Comparison of ENCODE assay signal across 10 cellular contexts in the genomic region with DNA sequence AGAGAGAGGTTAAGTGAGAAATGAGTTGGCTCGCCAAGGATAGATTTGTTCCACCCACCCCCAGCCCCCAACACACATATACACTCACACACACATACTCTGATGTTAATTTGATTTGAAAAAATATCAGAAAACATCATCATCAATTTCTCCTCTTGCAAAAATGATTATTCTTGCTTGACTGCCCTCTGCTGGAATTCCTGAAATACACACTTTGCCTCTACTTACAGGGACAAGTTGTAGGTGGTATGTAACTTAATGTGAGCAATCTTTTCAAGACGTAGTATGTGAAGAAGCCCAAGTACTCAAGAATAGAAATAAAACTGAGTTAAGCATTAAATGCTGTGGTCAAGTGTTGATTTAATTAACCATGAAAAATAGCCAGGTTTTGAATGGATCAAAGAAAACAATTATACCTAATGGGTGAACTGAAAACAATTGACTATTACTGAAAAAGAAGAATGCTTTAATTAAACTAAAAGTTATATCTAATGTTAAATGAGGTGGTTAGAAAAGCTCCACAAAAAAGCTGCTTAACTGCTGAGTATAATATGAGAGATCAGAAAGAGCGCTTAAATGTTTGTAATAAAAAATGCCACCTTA. TPM values are rescaled to one million over a fixed set of nuclear protein-coding genes. Genes with fewer than 3 reads are reported as not detected.
A peak's percentile ranks its signal among the peaks of the same experiment; 100 is the strongest.
DNase-seq lines count a peak whose midpoint lies in the region; ATAC-seq, FAIRE-seq and TF ChIP-seq lines count a peak whose summit lies in the region.
"Had no signal": no experiment of that assay in that cellular context is flagged by ENCODE, and none has a peak within 500 bp of the region (broad histone marks: within the 10 kb centered on the region; RNA-seq: fewer than 3 reads in every experiment).

No MANE protein-coding gene starts in this region.

- peaks cover 4% of the 10 kb centered on the region for H3K9me3 Mint-ChIP-seq in endodermal cell
- H3K9me3 Mint-ChIP-seq: dendritic cell treated with granulocyte-macrophage colony-stimulating factor and Interleukin-4, amounts not matched to agents 40 ng/mL and 50 ng/mL, for 4 days; stimulated activated naive CD8-positive, alpha-beta T cell treated with anti-CD3 and anti-CD28 coated beads, Interleukin-15, Interleukin-2, amounts not matched to agents 100 ng/mL and 50 ng/mL, for 24 hours had no signal

- H3K4me1 ChIP-seq in A549 (peaks cover 5% of the 10 kb centered on the region; the same call in 2 of the 3 replicates), endodermal cell (ENCODE audit: control insufficient read depth, insufficient read depth, low read length) (no peaks in the 10 kb centered on the region), osteoblast (ENCODE audit: insufficient read depth, low read length) (no peaks in the 10 kb centered on the region)

- peak; percentile 80 to 81 for TF ChIP-seq RAD21 in A549 (conservative IDR thresholded peaks at IDR 0.05 in 1 of 2, IDR thresholded peaks at IDR 0.05 in 1 of 2)

- WGBS in A549 (ENCODE audit: missing lambda C conversion rate): 44% methylated on average over 3 of the region's 3 CpGs
- 78 to 84% methylated on average over 1 to 2 of the region's 3 CpGs for WGBS in endodermal cell (ENCODE audit: insufficient coverage in 1 of 2, insufficient read length in 1 of 2), 2 experiments

- FAIRE-seq in A549 (lab: Jason Lieb, UNC) (no peak), GM12891 (lab: Jason Lieb, UNC) (peak; percentile 80)

- TF ChIP-seq EP300 in A549 (IDR thresholded peaks at IDR 0.05): no peak

- TF ChIP-seq POLR2A in A549 (IDR thresholded peaks at IDR 0.05; ENCODE audit: low read length): no peak
- no peak for TF ChIP-seq POLR2A in GM12891 (IDR thresholded peaks at IDR 0.05; ENCODE audit: low read depth, low read length)

- DNase-seq in A549 (ENCODE audit: low read depth in 1 of 2, low spot score in 1 of 2) (peak; percentile 3 to 54), GM12891 (ENCODE audit: insufficient read length, low spot score) (no peak), NCI-H69 (lab: John Stamatoyannopoulos, UW) (peak; percentile 8), endodermal cell (peak; percentile 45), osteoblast (ENCODE audit: insufficient read length, low spot score, missing footprints) (no peak), NCI-H774 (lab: John Stamatoyannopoulos, UW) (no peak)
- no peak for DNase-seq in activated CD8-positive, alpha-beta memory T cell treated with anti-CD3 and anti-CD28 coated beads, Interleukin-2, amount 50 U/mL, for 4 hours

- H3K4me2 ChIP-seq in A549 (no peak overlapping the region), osteoblast (ENCODE audit: insufficient read depth, low read length) (no peak overlapping the region)

- no peak overlapping the region for H2AFZ ChIP-seq in osteoblast (ENCODE audit: low read length)

- no peaks in the 10 kb centered on the region for H4K20me1 ChIP-seq in osteoblast (ENCODE audit: insufficient read depth, low read length)

- TF ChIP-seq CTCF in A549 (IDR thresholded peaks at IDR 0.05) (peak; percentile 80), endodermal cell (conservative IDR thresholded peaks at IDR 0.05) (peak; percentile 83), osteoblast (IDR thresholded peaks at IDR 0.05; ENCODE audit: extremely low read depth, low read depth, low read length) (peak; percentile 69)

- no peaks in the 10 kb centered on the region for H3K27me3 Mint-ChIP-seq in endodermal cell (ENCODE audit: insufficient read depth)
- H3K27me3 Mint-ChIP-seq: dendritic cell treated with granulocyte-macrophage colony-stimulating factor and Interleukin-4, amounts not matched to agents 40 ng/mL and 50 ng/mL, for 4 days; stimulated activated naive CD8-positive, alpha-beta T cell treated with anti-CD3 and anti-CD28 coated beads, Interleukin-15, Interleukin-2, amounts not matched to agents 100 ng/mL and 50 ng/mL, for 24 hours had no signal

- no peaks in the 10 kb centered on the region for H3K36me3 Mint-ChIP-seq in endodermal cell (ENCODE audit: low read depth)

- H3K27ac ChIP-seq in A549 (no peak overlapping the region), endodermal cell (ENCODE audit: low read depth, low read length) (no peak overlapping the region), osteoblast (ENCODE audit: low read depth, low read length) (no peak overlapping the region)

- H3K4me3 Mint-ChIP-seq in endodermal cell: no peak overlapping the region
- H3K4me3 Mint-ChIP-seq: dendritic cell treated with granulocyte-macrophage colony-stimulating factor and Interleukin-4, amounts not matched to agents 40 ng/mL and 50 ng/mL, for 4 days; stimulated activated naive CD8-positive, alpha-beta T cell treated with anti-CD3 and anti-CD28 coated beads, Interleukin-15, Interleukin-2, amounts not matched to agents 100 ng/mL and 50 ng/mL, for 24 hours had no signal

- no peaks in the 10 kb centered on the region for H3K36me3 ChIP-seq in endodermal cell (ENCODE audit: control insufficient read depth, insufficient read depth, low read length)
- H3K36me3 ChIP-seq in osteoblast (ENCODE audit: insufficient read depth, low read length): no peaks in the 10 kb centered on the region

- H3K4me3 ChIP-seq in A549: no peak overlapping the region
- H3K4me3 ChIP-seq in endodermal cell (ENCODE audit: low read length): no peak overlapping the region
- no peak overlapping the region for H3K4me3 ChIP-seq in osteoblast (ENCODE audit: insufficient read depth, low read length)

- H3K27ac Mint-ChIP-seq in endodermal cell: no peak overlapping the region
- H3K27ac Mint-ChIP-seq: dendritic cell treated with granulocyte-macrophage colony-stimulating factor and Interleukin-4, amounts not matched to agents 40 ng/mL and 50 ng/mL, for 4 days; stimulated activated naive CD8-positive, alpha-beta T cell treated with anti-CD3 and anti-CD28 coated beads, Interleukin-15, Interleukin-2, amounts not matched to agents 100 ng/mL and 50 ng/mL, for 24 hours had no signal

- H3K79me2 ChIP-seq in osteoblast (ENCODE audit: insufficient read depth, low read length): no peaks in the 10 kb centered on the region

- peaks cover 14% of the 10 kb centered on the region for H3K4me1 Mint-ChIP-seq in endodermal cell

- H3K9me3 ChIP-seq in A549 (peaks cover 7% of the 10 kb centered on the region; the same call in 2 of the 3 replicates), endodermal cell (ENCODE audit: control insufficient read depth, low read length) (no peaks in the 10 kb centered on the region), osteoblast (ENCODE audit: low read depth, low read length) (no peaks in the 10 kb centered on the region)

- ATAC-seq in A549 (peak in 1 of 2 experiments; percentile 49; a peak in 1 of 6 replicates), HG02642 (IDR thresholded peaks at IDR 0.05; ENCODE audit: poor library complexity, unreplicated experiment) (no peak)

- POLR2A ChIA-PET in A549 (lab: Yijun Ruan, JAX): no interaction called here

- H3K9ac ChIP-seq in endodermal cell (ENCODE audit: extremely low read depth, low read length, poor library complexity, severe bottlenecking): no peak overlapping the region

- H3K27me3 ChIP-seq in endodermal cell (ENCODE audit: control insufficient read depth, insufficient read depth, low read length, poor library complexity, severe bottlenecking) (no peaks in the 10 kb centered on the region), osteoblast (ENCODE audit: insufficient read depth, low read length) (no peaks in the 10 kb centered on the region)

- CTCF ChIA-PET in A549 (lab: Yijun Ruan, JAX): interaction anchor here (0.7 to 5.4 kb wide), 30 partner anchors 10 to 298 kb away, joined by 3 to 36 read pairs (median 3); no protein-coding TSS in a partner anchor

TF ChIP-seq in A549, 52 proteins besides CTCF, POLR2A, EP300 and RAD21:
- TF ChIP-seq RARB (CRISPR knock-in tag; IDR thresholded peaks at IDR 0.05): no peak
- TF ChIP-seq SMC3 (IDR thresholded peaks at IDR 0.05): peak; percentile 91

TF ChIP-seq in GM12891, 5 proteins besides CTCF, POLR2A, EP300 and RAD21:
- TF ChIP-seq SPI1 (IDR thresholded peaks at IDR 0.05; ENCODE audit: low read depth, low read length): no peak
- TF ChIP-seq TAF1 (IDR thresholded peaks at IDR 0.05; ENCODE audit: low read depth, low read length): no peak
- no peak for TF ChIP-seq POU2F2 (IDR thresholded peaks at IDR 0.05; ENCODE audit: low read depth, low read length)
- no peak for TF ChIP-seq POLR2AphosphoS5 (IDR thresholded peaks at IDR 0.05; ENCODE audit: low read depth, low read length)
- TF ChIP-seq PAX5 (IDR thresholded peaks at IDR 0.05; ENCODE audit: insufficient read depth, low read length, severe bottlenecking): no peak

RNA-seq across cellular contexts. Expression of gene MDFIC2, which starts 46.6 kb away (rescaled TPM):
- polyA plus RNA-seq in A549 (2011; rRNA removed): not detected in 2 replicates
- not detected in 2 replicates for polyA plus RNA-seq in A549 (2012; cell fraction: cytosol; rRNA removed)
- not detected in 2 replicates for polyA plus RNA-seq in A549 (2012; cell fraction: nucleus; rRNA removed)
- polyA plus RNA-seq in A549 (2017; fragmentation: RNase III; extraction: RNeasy Plus Mini Kit Qiagen cat#74134 plus additional on column Dnase treatment): not detected in 3 replicates
- not detected in 2 replicates for polyA minus RNA-seq in A549 (2011; rRNA and poly(A)+ RNA removed)
- not detected for polyA plus RNA-seq in GM12891 (2012; ENCODE audit: low read depth, missing spikeins)
- total RNA-seq in endodermal cell: not detected
- polyA plus RNA-seq in endodermal cell (2013, experiment 1 of 2): not detected
- not detected for polyA plus RNA-seq in endodermal cell (2013, experiment 2 of 2)
- total RNA-seq in osteoblast: not detected in 2 replicates

Comparison
In these comparisons a context has a peak if more than half of its experiments do, and no peak if none do; other contexts are left out.
1. DNase-seq: peak in A549 (2 of 2), NCI-H69 (single experiment) and endodermal cell (single experiment); none in GM12891 (single experiment), osteoblast (single experiment), NCI-H774 (single experiment) and activated CD8-positive, alpha-beta memory T cell treated with anti-CD3 and anti-CD28 coated beads, Interleukin-2, amount 50 U/mL, for 4 hours (single experiment).
2. Peak in every context shown above with its lines, with median percentiles within 50 percentile points of each other: CTCF ChIP-seq.